ENCODE assay signal across 9 cellular contexts in genomic region chrX:148991502-148991901, GRCh38.
"Had no signal": no experiment of that assay in that cellular context is flagged by ENCODE, and none has a peak within 500 bp of the region (broad histone marks: within the 10 kb centered on the region; RNA-seq: fewer than 3 reads in every experiment).

No MANE protein-coding gene starts in this region.

- H3K9ac ChIP-seq: KMS-11 had no signal

- H3K4me3 Mint-ChIP-seq: IgD-negative memory B cell had no signal

- ATAC-seq: HepG2, K562 had no signal

- DNase-seq: IMR-90, KBM-7, KG1 had no signal

- H3K36me3 Mint-ChIP-seq: IgD-negative memory B cell had no signal

- H3K27ac Mint-ChIP-seq: IgD-negative memory B cell had no signal

- H3K27ac ChIP-seq: HL-60, KMS-11 had no signal

- H3K4me3 ChIP-seq: K562 had no signal

- FAIRE-seq: HepG2, HTR-8/SVneo, K562 had no signal

- H3K4me1 Mint-ChIP-seq: IgD-negative memory B cell had no signal

- H3K4me2 ChIP-seq: KMS-11 had no signal

- H3K27me3 Mint-ChIP-seq: IgD-negative memory B cell had no signal
